13 cellular contexts compared by ENCODE assay signal in genomic region chr2:9231291-9232165, GRCh38. TPM values are rescaled to one million over a fixed set of nuclear protein-coding genes. Genes with fewer than 3 reads are reported as not detected.
A peak's percentile ranks its signal among the peaks of the same experiment; 100 is the strongest.
DNase-seq lines count a peak whose midpoint lies in the region; ATAC-seq, FAIRE-seq and TF ChIP-seq lines count a peak whose summit lies in the region.
"Had no signal": no experiment of that assay in that cellular context is flagged by ENCODE, and none has a peak within 500 bp of the region (broad histone marks: within the 10 kb centered on the region; RNA-seq: fewer than 3 reads in every experiment).

No MANE protein-coding gene starts in this region.

- no peak overlapping the region for H3K4me3 ChIP-seq in endothelial cell of umbilical vein (replicated peaks in 1 of 3; ENCODE audit: insufficient read depth in 1 of 3, low read depth in 1 of 3, low read length in 3 of 3)
- no peak overlapping the region for H3K4me3 ChIP-seq in neutrophil (ENCODE audit: low read depth in 1 of 2, low read length in 1 of 2)
- H3K4me3 ChIP-seq: spleen had no signal

- CTCF ChIA-PET in endothelial cell of umbilical vein (lab: Charles Lee): interaction anchor here (1.1 to 8.5 kb wide), 6 partner anchors 13 to 106 kb away, joined by 3 to 65 read pairs (median 5); partner anchors contain the start of gene ASAP2

- H3K27ac Mint-ChIP-seq in natural killer cell: no peak overlapping the region
- H3K27ac Mint-ChIP-seq: activated naive CD8-positive, alpha-beta T cell treated with anti-CD3 and anti-CD28 coated beads, Interleukin-2, amount 10 ng/mL, durations not matched to agents 7 days and 5 days; CD4-positive, CD25-positive, alpha-beta regulatory T cell had no signal

- no peak for TF ChIP-seq POLR2A in endothelial cell of umbilical vein (IDR thresholded peaks at IDR 0.05; ENCODE audit: low read depth, low read length)

- H3K27ac ChIP-seq in endothelial cell of umbilical vein (ENCODE audit: insufficient read depth, low read depth, low read length) (peak overlapping the region; percentile 53), neutrophil (peak overlapping the region; percentile 26)
- H3K27ac ChIP-seq: spleen had no signal

- H3K4me1 ChIP-seq in endothelial cell of umbilical vein (ENCODE audit: control insufficient read depth, extremely low read depth, insufficient read depth, low read length): peaks cover 100% of the 10 kb centered on the region
- peaks cover 18 to 26% of the 10 kb centered on the region in 2 experiments for H3K4me1 ChIP-seq in neutrophil (ENCODE audit: control insufficient read depth in 1 of 2, insufficient read depth in 1 of 2, low read depth in 1 of 2, low read length in 1 of 2)

- H2AFZ ChIP-seq in endothelial cell of umbilical vein (ENCODE audit: low read depth, low read length): no peak overlapping the region

- no peaks in the 10 kb centered on the region for H3K36me3 ChIP-seq in endothelial cell of umbilical vein (ENCODE audit: control insufficient read depth in 2 of 2, extremely low read depth in 1 of 2, insufficient read depth in 2 of 2, low read length in 2 of 2)
- H3K36me3 ChIP-seq in neutrophil: no peaks in the 10 kb centered on the region
- H3K36me3 ChIP-seq: spleen had no signal

- no peaks in the 10 kb centered on the region for H3K9me1 ChIP-seq in endothelial cell of umbilical vein (replicated peaks; ENCODE audit: control insufficient read depth, extremely low read depth, insufficient read depth, low read length)

- H3K4me1 Mint-ChIP-seq in natural killer cell: no peaks in the 10 kb centered on the region
- H3K4me1 Mint-ChIP-seq: activated naive CD8-positive, alpha-beta T cell treated with anti-CD3 and anti-CD28 coated beads, Interleukin-2, amount 10 ng/mL, durations not matched to agents 7 days and 5 days; CD4-positive, CD25-positive, alpha-beta regulatory T cell had no signal

- peak overlapping the region; percentile 23 for H3K4me2 ChIP-seq in endothelial cell of umbilical vein (ENCODE audit: insufficient read depth, low read length)

- intact Hi-C loops in endothelial cell of umbilical vein (cut with micrococcal nuclease) (no loop called here), natural killer cell (cut with micrococcal nuclease) (no loop called here)

- dilution Hi-C loops in endothelial cell of umbilical vein (cut with MboI; ENCODE audit: extremely low pct_ligation_motif_present, low sequenced_read_pairs): no loop called here

- TF ChIP-seq CTCF in endothelial cell of umbilical vein (IDR thresholded peaks at IDR 0.05; ENCODE audit: extremely low read depth in 1 of 2, insufficient read depth in 1 of 2, low read depth in 1 of 2, low read length in 2 of 2) (no peak), neutrophil (IDR thresholded peaks at IDR 0.05) (no peak), natural killer cell (IDR thresholded peaks at IDR 0.05) (no peak)

- H3K27me3 Mint-ChIP-seq in natural killer cell (ENCODE audit: low read depth in 2 of 2): peaks cover 31 to 32% of the 10 kb centered on the region in 2 donors

- no peaks in the 10 kb centered on the region for H3K36me3 Mint-ChIP-seq in natural killer cell
- H3K36me3 Mint-ChIP-seq: activated naive CD8-positive, alpha-beta T cell treated with anti-CD3 and anti-CD28 coated beads, Interleukin-2, amount 10 ng/mL, durations not matched to agents 7 days and 5 days; CD4-positive, CD25-positive, alpha-beta regulatory T cell had no signal

- H3K9me3 Mint-ChIP-seq in natural killer cell: no peaks in the 10 kb centered on the region
- H3K9me3 Mint-ChIP-seq: activated naive CD8-positive, alpha-beta T cell treated with anti-CD3 and anti-CD28 coated beads, Interleukin-2, amount 10 ng/mL, durations not matched to agents 7 days and 5 days had no signal

- peaks cover 85% of the 10 kb centered on the region for H3K79me2 ChIP-seq in endothelial cell of umbilical vein (ENCODE audit: control insufficient read depth, insufficient read depth, low read length)

- H3K27me3 ChIP-seq in endothelial cell of umbilical vein (ENCODE audit: control insufficient read depth in 2 of 2, insufficient read depth in 2 of 2, low read length in 2 of 2) (no peaks in the 10 kb centered on the region), neutrophil (peaks cover 42% of the 10 kb centered on the region)

- DNase-seq in CD1c-positive myeloid dendritic cell (ENCODE audit: extremely low spot score) (peak; percentile 41), NCI-H510A treated with DMSO at 0.1 percent for 48 hours (lab: John Stamatoyannopoulos, UW) (peak; percentile 51), endothelial cell of umbilical vein (ENCODE audit: low read depth, low spot score) (no peak), natural killer cell (no peak), LoVo (ENCODE audit: low spot score) (no peak), 8988T (no peak)
- DNase-seq in activated CD4-positive, alpha-beta T cell treated with anti-CD3 and anti-CD28 coated beads, Interleukin-2, amount 50 U/mL, for 48 hours: no peak
- DNase-seq: activated naive CD8-positive, alpha-beta T cell treated with anti-CD3 and anti-CD28 coated beads, Interleukin-2, amount 10 ng/mL, durations not matched to agents 7 days and 5 days; CD4-positive, CD25-positive, alpha-beta regulatory T cell; spleen; T1000 had no signal

- POLR2A ChIA-PET in endothelial cell of umbilical vein (lab: Charles Lee): no interaction called here

- no peak overlapping the region for H3K4me3 Mint-ChIP-seq in natural killer cell
- H3K4me3 Mint-ChIP-seq: activated naive CD8-positive, alpha-beta T cell treated with anti-CD3 and anti-CD28 coated beads, Interleukin-2, amount 10 ng/mL, durations not matched to agents 7 days and 5 days; CD4-positive, CD25-positive, alpha-beta regulatory T cell had no signal

- BruUV-seq in endothelial cell of umbilical vein (replicated peaks; lab: Mats Ljungman, UMichigan): no TSS peak

- no peaks in the 10 kb centered on the region for H4K20me1 ChIP-seq in endothelial cell of umbilical vein (replicated peaks; ENCODE audit: control insufficient read depth, extremely low read depth, insufficient read depth, low read length)

- no peak for ATAC-seq in natural killer cell

- H3K9me3 ChIP-seq in endothelial cell of umbilical vein (replicated peaks; ENCODE audit: control insufficient read depth, insufficient read depth, low read length): no peaks in the 10 kb centered on the region
- H3K9me3 ChIP-seq in neutrophil: no peaks in the 10 kb centered on the region
- H3K9me3 ChIP-seq: spleen had no signal

- no peak for FAIRE-seq in endothelial cell of umbilical vein (lab: Jason Lieb, UNC)
- FAIRE-seq: HTR-8/SVneo had no signal

- H3K9ac ChIP-seq in endothelial cell of umbilical vein (replicated peaks; ENCODE audit: extremely low read depth, insufficient read depth, low read length): peak overlapping the region; percentile 29

TF ChIP-seq in endothelial cell of umbilical vein, 7 proteins besides CTCF, POLR2A, EP300 and RAD21:
- TF ChIP-seq, protein P1, sequence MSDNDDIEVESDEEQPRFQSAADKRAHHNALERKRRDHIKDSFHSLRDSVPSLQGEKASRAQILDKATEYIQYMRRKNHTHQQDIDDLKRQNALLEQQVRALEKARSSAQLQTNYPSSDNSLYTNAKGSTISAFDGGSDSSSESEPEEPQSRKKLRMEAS (IDR thresholded peaks at IDR 0.05; ENCODE audit: insufficient read depth, insufficient read length): no peak
- TF ChIP-seq FOS (IDR thresholded peaks at IDR 0.05; ENCODE audit: borderline replicate concordance, insufficient read depth, low read length): no peak
- TF ChIP-seq POLR2AphosphoS5 (IDR thresholded peaks at IDR 0.05; ENCODE audit: insufficient read depth, low read depth, low read length): no peak
- TF ChIP-seq GATA2 (IDR thresholded peaks at IDR 0.05; ENCODE audit: insufficient read depth, insufficient read length, low read depth, low read length): no peak
- no peak for TF ChIP-seq EZH2 (IDR thresholded peaks at IDR 0.05; ENCODE audit: borderline replicate concordance, low read depth, low read length, severe bottlenecking)
- TF ChIP-seq JUN (IDR thresholded peaks at IDR 0.05; ENCODE audit: borderline replicate concordance, insufficient read depth, insufficient read length, low read depth): no peak
- TF ChIP-seq MYC (IDR thresholded peaks at IDR 0.05; ENCODE audit: low read depth, low read length): no peak

RNA-seq across cellular contexts. Expression of gene ASAP2, which starts 24.9 kb away (rescaled TPM):
- total RNA-seq in endothelial cell of umbilical vein: 75.8 and 79.2 TPM in 2 replicates
- polyA plus RNA-seq in endothelial cell of umbilical vein: 26.4 and 31.1 TPM in 2 replicates
- 31.6 and 32.0 TPM in 2 replicates for polyA plus RNA-seq in endothelial cell of umbilical vein (2011; cell fraction: cytosol; rRNA removed)
- polyA plus RNA-seq in endothelial cell of umbilical vein (2011; cell fraction: nucleus; rRNA removed): 85.8 and 94.0 TPM in 2 replicates
- 39.1 and 42.5 TPM in 2 replicates for polyA plus RNA-seq in endothelial cell of umbilical vein (2012)
- 66.1 and 67.7 TPM in 2 replicates for polyA minus RNA-seq in endothelial cell of umbilical vein
- polyA minus RNA-seq in endothelial cell of umbilical vein (2011; cell fraction: cytosol; rRNA and poly(A)+ RNA removed): 7.3 TPM
- 92.1 and 117 TPM in 2 replicates for polyA minus RNA-seq in endothelial cell of umbilical vein (2011; cell fraction: nucleus; rRNA and poly(A)+ RNA removed)
- total RNA-seq in natural killer cell: 1 to 10 TPM in 1 of 3 donors, under 1 TPM in 2; 0.20 to 1.8 (median 0.60) TPM
- total RNA-seq: activated naive CD8-positive, alpha-beta T cell treated with anti-CD3 and anti-CD28 coated beads, Interleukin-2, amount 10 ng/mL, durations not matched to agents 7 days and 5 days had no signal
- polyA plus RNA-seq: CD4-positive, CD25-positive, alpha-beta regulatory T cell had no signal

Comparison
In these comparisons a context has a peak if more than half of its experiments do, and no peak if none do; other contexts are left out.
1. DNase-seq: peak in CD1c-positive myeloid dendritic cell (single experiment) and NCI-H510A treated with DMSO at 0.1 percent for 48 hours (single experiment); none in endothelial cell of umbilical vein (single experiment), natural killer cell (single experiment), activated CD4-positive, alpha-beta T cell treated with anti-CD3 and anti-CD28 coated beads, Interleukin-2, amount 50 U/mL, for 48 hours (0 of 2), LoVo (single experiment) and 8988T (single experiment).
2. RNA of gene ASAP2, which starts 24.9 kb away (total RNA-seq): 75.8 to 79.2 TPM in endothelial cell of umbilical vein; 0.20 to 1.8 TPM in natural killer cell; every median in the first group is over 10 times any median in the second.